In the genomic region with DNA sequence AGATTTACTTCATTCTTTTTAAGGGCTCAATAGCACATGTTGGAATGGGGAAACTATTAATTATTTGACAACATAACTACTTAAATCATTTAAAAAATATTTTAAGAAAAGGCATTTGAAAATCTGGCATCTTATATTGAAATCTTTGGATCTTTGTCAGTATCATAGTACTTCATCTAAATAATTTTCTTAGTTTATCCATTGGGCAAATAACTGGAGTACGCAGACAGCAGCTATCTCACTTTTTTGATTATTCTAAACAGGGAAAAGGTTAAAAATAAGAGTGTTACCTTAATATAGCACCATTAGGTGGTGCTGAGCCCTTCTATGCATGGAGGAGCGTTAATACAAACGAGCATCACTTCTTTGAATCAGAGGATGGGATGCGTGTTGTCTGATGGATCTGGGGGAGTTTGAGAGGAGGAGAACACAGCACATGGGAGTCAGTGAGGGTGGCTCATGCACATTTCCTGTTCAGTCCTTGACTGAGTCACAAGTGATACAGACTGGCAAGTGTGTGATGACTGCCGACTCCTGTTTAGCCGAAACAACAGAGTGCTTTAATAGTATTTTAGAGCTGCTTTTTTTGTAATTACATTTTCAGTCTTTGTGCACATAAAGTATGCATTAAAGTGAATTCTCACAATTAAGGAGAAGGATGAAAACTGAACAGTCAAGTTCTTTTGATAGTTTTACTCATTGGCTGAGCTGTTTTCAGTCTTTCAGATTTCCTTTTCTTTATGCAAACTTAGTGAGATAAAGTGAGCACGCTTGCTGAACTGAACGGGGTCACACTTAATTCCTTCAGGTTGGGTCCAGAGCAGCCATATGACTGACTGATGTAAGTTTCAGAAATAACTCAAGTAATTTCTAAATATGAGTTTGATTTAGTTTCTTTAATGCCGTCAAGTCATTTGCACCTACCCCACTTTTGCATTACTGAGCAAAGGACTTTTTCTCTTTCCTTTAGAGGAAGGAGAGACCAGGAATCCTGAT, we compare ENCODE assay signal across 8 cellular contexts.
DNase-seq lines count a peak whose midpoint lies in the region; ATAC-seq and TF ChIP-seq lines count a peak whose summit lies in the region.

No MANE protein-coding gene starts in this region.

- H3K4me3 Mint-ChIP-seq in CD14-positive monocyte, result no peak overlapping the region
- peak overlapping the region; percentile 57 for H3K4me3 Mint-ChIP-seq in activated CD4-positive, alpha-beta memory T cell treated with anti-CD3 and anti-CD28 coated beads for 36 hours

- TF ChIP-seq CTCF in CD14-positive monocyte (IDR thresholded peaks at IDR 0.05) (no peak), epithelial cell of esophagus (IDR thresholded peaks at IDR 0.05; ENCODE audit: insufficient read depth, low read depth, low read length, missing control alignments) (no peak), retinal pigment epithelial cell (conservative IDR thresholded peaks at IDR 0.05; ENCODE audit: low read depth, low read length) (peak; percentile 4), colonic mucosa (IDR thresholded peaks at IDR 0.05) (no peak)

- peak; percentile 48 for DNase-seq in CD14-positive monocyte (ENCODE audit: low spot score)
- peak; percentile 76 for DNase-seq in KBM-7
- peak; percentile 76 for DNase-seq in activated CD4-positive, alpha-beta memory T cell treated with anti-CD3 and anti-CD28 coated beads for 36 hours
- DNase-seq in epithelial cell of esophagus (ENCODE audit: low read depth), result peak; percentile 94
- no peak for DNase-seq in retinal pigment epithelial cell (ENCODE audit: low read depth)
- no peak for DNase-seq in NCI-H2081 treated with DMSO at 0.1 percent for 48 hours (lab: John Stamatoyannopoulos, UW)
- DNase-seq in colonic mucosa, result no peak

- no peaks in the 10 kb centered on the region for H3K9me3 ChIP-seq in colonic mucosa

- no peak overlapping the region for H3K27ac ChIP-seq in colonic mucosa

- H3K27ac Mint-ChIP-seq in CD14-positive monocyte, result peak overlapping the region in 6 of 7 donors; percentile 0 to 51 (median 26)
- H3K27ac Mint-ChIP-seq in activated CD4-positive, alpha-beta memory T cell treated with anti-CD3 and anti-CD28 coated beads for 36 hours, result peak overlapping the region; percentile 78

- H3K9me3 Mint-ChIP-seq in CD14-positive monocyte, result peaks cover 0 to 2% (median 0%) of the 10 kb centered on the region in 7 donors
- H3K9me3 Mint-ChIP-seq in activated CD4-positive, alpha-beta memory T cell treated with anti-CD3 and anti-CD28 coated beads for 36 hours, result no peaks in the 10 kb centered on the region

- H3K36me3 Mint-ChIP-seq in CD14-positive monocyte, result peaks cover 7 to 11% of the 10 kb centered on the region in 2 donors
- peaks cover 6% of the 10 kb centered on the region for H3K36me3 Mint-ChIP-seq in activated CD4-positive, alpha-beta memory T cell treated with anti-CD3 and anti-CD28 coated beads for 36 hours

- no peaks in the 10 kb centered on the region for H3K4me1 ChIP-seq in colonic mucosa

- POLR2A ChIA-PET in activated CD4-positive, alpha-beta memory T cell treated with anti-CD3 and anti-CD28 coated beads for 36 hours (lab: Charles Lee), result interaction anchor here (1.0 to 1.3 kb wide), 3 partner anchors 55 to 92 kb away, joined by 3 to 4 read pairs (median 3); no protein-coding TSS in a partner anchor

- CTCF ChIA-PET in activated CD4-positive, alpha-beta memory T cell treated with anti-CD3 and anti-CD28 coated beads for 36 hours (lab: Charles Lee), result interaction anchor here (0.6 to 1.0 kb wide), 4 partner anchors 59 to 271 kb away, joined by 3 to 6 read pairs (median 3); a partner anchor contains a TSS

- no peak overlapping the region for H3K4me3 ChIP-seq in epithelial cell of esophagus (ENCODE audit: low read length)
- peak overlapping the region; percentile 18 for H3K4me3 ChIP-seq in retinal pigment epithelial cell (ENCODE audit: low read length)
- no peak overlapping the region for H3K4me3 ChIP-seq in colonic mucosa

- no peaks in the 10 kb centered on the region for H3K36me3 ChIP-seq in colonic mucosa

- ATAC-seq in GM21390 (IDR thresholded peaks at IDR 0.05; ENCODE audit: unreplicated experiment), result peak; percentile 91

- H3K9ac ChIP-seq in colonic mucosa (ENCODE audit: low read depth in 2 of 2, low read length in 2 of 2), result no peak overlapping the region

- no peaks in the 10 kb centered on the region for H3K27me3 Mint-ChIP-seq in CD14-positive monocyte (ENCODE audit: low read depth in 3 of 3)
- no peaks in the 10 kb centered on the region for H3K27me3 Mint-ChIP-seq in activated CD4-positive, alpha-beta memory T cell treated with anti-CD3 and anti-CD28 coated beads for 36 hours

- in situ Hi-C loops in KBM-7 (cut with MboI; ENCODE audit: low pct_unique_long_range_greater_than_20kb, low sequenced_read_pairs), result no loop called here

- no peaks in the 10 kb centered on the region for H3K27me3 ChIP-seq in colonic mucosa

- H3K4me1 Mint-ChIP-seq in CD14-positive monocyte, result peaks cover 29% of the 10 kb centered on the region
- H3K4me1 Mint-ChIP-seq in activated CD4-positive, alpha-beta memory T cell treated with anti-CD3 and anti-CD28 coated beads for 36 hours (ENCODE audit: low read depth), result peaks cover 42% of the 10 kb centered on the region

- intact Hi-C loops in CD14-positive monocyte (cut with micrococcal nuclease) (no loop called here), colonic mucosa (cut with DNase I) (no loop called here)
- intact Hi-C loops in activated CD4-positive, alpha-beta memory T cell treated with anti-CD3 and anti-CD28 coated beads for 36 hours (cut with micrococcal nuclease), result loop anchor here (1.0 to 5.0 kb wide), 7 partner anchors 23 to 92 kb away; no protein-coding TSS in a partner anchor

Comparison
In these comparisons a context has a peak if more than half of its experiments do, and no peak if none do; other contexts are left out.
1. DNase-seq: peak in CD14-positive monocyte (single experiment), KBM-7 (single experiment), activated CD4-positive, alpha-beta memory T cell treated with anti-CD3 and anti-CD28 coated beads for 36 hours (single experiment) and epithelial cell of esophagus (single experiment); none in retinal pigment epithelial cell (single experiment), NCI-H2081 treated with DMSO at 0.1 percent for 48 hours (single experiment) and colonic mucosa (single experiment).